Comparison of ENCODE assay signal across 14 cellular contexts in genomic region chr9:120475341-120475740, GRCh38.
A peak's percentile ranks its signal among the peaks of the same experiment; 100 is the strongest.
DNase-seq lines count a peak whose midpoint lies in the region; ATAC-seq and TF ChIP-seq lines count a peak whose summit lies in the region.
"Had no signal": no experiment of that assay in that cellular context is flagged by ENCODE, and none has a peak within 500 bp of the region (broad histone marks: within the 10 kb centered on the region; RNA-seq: fewer than 3 reads in every experiment).

No MANE protein-coding gene starts in this region.

- H3K4me1 ChIP-seq in left ventricle myocardium inferior (peaks cover 40% of the 10 kb centered on the region), stomach (peaks cover 0 to 13% (median 6%) of the 10 kb centered on the region in 4 donors)
- no peaks in the 10 kb centered on the region for H3K4me1 ChIP-seq in CD8-positive, alpha-beta memory T cell (ENCODE audit: insufficient read depth, low read length)

- H3K27me3 Mint-ChIP-seq in brain: no peaks in the 10 kb centered on the region
- no peaks in the 10 kb centered on the region for H3K27me3 Mint-ChIP-seq in CD4-positive, alpha-beta T cell
- H3K27me3 Mint-ChIP-seq in CD8-positive, alpha-beta memory T cell: no peaks in the 10 kb centered on the region
- H3K27me3 Mint-ChIP-seq: activated CD4-positive, alpha-beta T cell treated with anti-CD3 and anti-CD28 coated beads, Interleukin-2, amount 10 ng/mL, durations not matched to agents 24 days and 14 days; activated T-helper 17 cell treated with anti-CD3 and anti-CD28 coated beads, Interleukin-2, amount 50 U/mL, for 72 hours had no signal

- TF ChIP-seq CTCF in brain (conservative IDR thresholded peaks at IDR 0.05): no peak
- TF ChIP-seq CTCF in left ventricle myocardium inferior (IDR thresholded peaks at IDR 0.05; ENCODE audit: borderline replicate concordance): no peak
- no peak for TF ChIP-seq CTCF in stomach (IDR thresholded peaks at IDR 0.05)
- TF ChIP-seq CTCF in CD4-positive, alpha-beta T cell (IDR thresholded peaks at IDR 0.05): no peak

- WGBS in stomach, 5 donors: 89 to 91% (median 91%) methylated on average over 7 of the region's 7 CpGs

- TF ChIP-seq EP300 in stomach (IDR thresholded peaks at IDR 0.05): no peak

- H3K4me3 Mint-ChIP-seq in brain: no peak overlapping the region
- H3K4me3 Mint-ChIP-seq in CD4-positive, alpha-beta T cell: no peak overlapping the region
- no peak overlapping the region for H3K4me3 Mint-ChIP-seq in CD8-positive, alpha-beta memory T cell
- H3K4me3 Mint-ChIP-seq: activated CD4-positive, alpha-beta T cell treated with anti-CD3 and anti-CD28 coated beads, Interleukin-2, amount 10 ng/mL, durations not matched to agents 24 days and 14 days; activated T-helper 17 cell treated with anti-CD3 and anti-CD28 coated beads, Interleukin-2, amount 50 U/mL, for 72 hours; mesothelial cell of epicardium; T-helper 1 cell treated with Interleukin-12 subunit alpha and Interleukin-12 subunit beta and Interleukin-4 antibody, amounts not matched to agents 30 μg/mL and 1 μg/mL, for 36 hours had no signal

- H3K9me3 Mint-ChIP-seq in brain: no peaks in the 10 kb centered on the region
- H3K9me3 Mint-ChIP-seq in CD4-positive, alpha-beta T cell: no peaks in the 10 kb centered on the region
- no peaks in the 10 kb centered on the region for H3K9me3 Mint-ChIP-seq in CD8-positive, alpha-beta memory T cell
- H3K9me3 Mint-ChIP-seq: activated CD4-positive, alpha-beta T cell treated with anti-CD3 and anti-CD28 coated beads, Interleukin-2, amount 10 ng/mL, durations not matched to agents 24 days and 14 days; activated T-helper 17 cell treated with anti-CD3 and anti-CD28 coated beads, Interleukin-2, amount 50 U/mL, for 72 hours; mesothelial cell of epicardium; T-helper 1 cell treated with Interleukin-12 subunit alpha and Interleukin-12 subunit beta and Interleukin-4 antibody, amounts not matched to agents 30 μg/mL and 1 μg/mL, for 36 hours had no signal

- no peak for TF ChIP-seq POLR2A in stomach (IDR thresholded peaks at IDR 0.05)

- intact Hi-C loops in left ventricle myocardium inferior (cut with micrococcal nuclease) (no loop called here), stomach (cut with DNase I; ENCODE audit: low total_unique reads) (no loop called here), head of caudate nucleus (cut with DNase I) (loop anchor here (5.0 kb wide), 1 partner anchor 1108 kb away; the partner anchor contains the start of gene BRINP1)
- intact Hi-C loops in CD4-positive, alpha-beta T cell (cut with DNase I, micrococcal nuclease): no loop called here

- H3K27ac ChIP-seq in left ventricle myocardium inferior (replicated peaks) (peak overlapping the region; percentile 43), stomach (peak overlapping the region in 3 of 5 donors; percentile 36 to 65 (median 49))
- H3K27ac ChIP-seq in CD4-positive, alpha-beta T cell (ENCODE audit: low read depth, low read length): no peak overlapping the region
- H3K27ac ChIP-seq in CD8-positive, alpha-beta memory T cell (ENCODE audit: low read depth, low read length): no peak overlapping the region

- H3K36me3 ChIP-seq in left ventricle myocardium inferior (peaks cover 45% of the 10 kb centered on the region), stomach (peaks cover 18 to 72% (median 70%) of the 10 kb centered on the region in 4 donors)
- peaks cover 21% of the 10 kb centered on the region for H3K36me3 ChIP-seq in CD8-positive, alpha-beta memory T cell (ENCODE audit: insufficient read depth, low read length)

- H3K4me3 ChIP-seq in left ventricle myocardium inferior (no peak overlapping the region), stomach (no peak overlapping the region)
- no peak overlapping the region for H3K4me3 ChIP-seq in CD8-positive, alpha-beta memory T cell (ENCODE audit: low read length)

- POLR2A ChIA-PET in CD4-positive, alpha-beta T cell (lab: Charles Lee): no interaction called here
- POLR2A ChIA-PET in CD8-positive, alpha-beta memory T cell (lab: Charles Lee): no interaction called here

- ATAC-seq in CD4-positive, alpha-beta T cell (ENCODE audit: poor library complexity): no peak
- ATAC-seq: activated T-helper 17 cell treated with anti-CD3 and anti-CD28 coated beads, Interleukin-2, amount 50 U/mL, for 72 hours had no signal

- H3K27me3 ChIP-seq in left ventricle myocardium inferior (ENCODE audit: low read depth): no peaks in the 10 kb centered on the region
- H3K27me3 ChIP-seq in stomach: no peaks in the 10 kb centered on the region
- no peaks in the 10 kb centered on the region for H3K27me3 ChIP-seq in CD4-positive, alpha-beta T cell (ENCODE audit: control insufficient read depth, insufficient read depth, low read length)
- H3K27me3 ChIP-seq in CD8-positive, alpha-beta memory T cell (ENCODE audit: insufficient read depth, low read length, poor library complexity, severe bottlenecking): no peaks in the 10 kb centered on the region

- CTCF ChIA-PET in CD4-positive, alpha-beta T cell (lab: Charles Lee): interaction anchor here (0.7 kb wide), 1 partner anchor 8 kb away, joined by 3 read pairs; no protein-coding TSS in a partner anchor
- CTCF ChIA-PET in CD8-positive, alpha-beta memory T cell (lab: Charles Lee): no interaction called here

- H3K27ac Mint-ChIP-seq in brain: peak overlapping the region in 4 of 5 experiments; percentile 11 to 60 (median 22)
- no peak overlapping the region for H3K27ac Mint-ChIP-seq in CD4-positive, alpha-beta T cell
- H3K27ac Mint-ChIP-seq in CD8-positive, alpha-beta memory T cell: peak overlapping the region in 1 of 8 donors; percentile 19
- H3K27ac Mint-ChIP-seq: activated CD4-positive, alpha-beta T cell treated with anti-CD3 and anti-CD28 coated beads, Interleukin-2, amount 10 ng/mL, durations not matched to agents 24 days and 14 days; activated T-helper 17 cell treated with anti-CD3 and anti-CD28 coated beads, Interleukin-2, amount 50 U/mL, for 72 hours; mesothelial cell of epicardium had no signal

- H3K4me1 Mint-ChIP-seq in brain: peaks cover 9% of the 10 kb centered on the region
- no peaks in the 10 kb centered on the region for H3K4me1 Mint-ChIP-seq in CD4-positive, alpha-beta T cell (ENCODE audit: low read depth)
- H3K4me1 Mint-ChIP-seq in CD8-positive, alpha-beta memory T cell: no peaks in the 10 kb centered on the region

- DNase-seq in GM04503 (ENCODE audit: low read depth) (peak; percentile 44), left ventricle myocardium inferior (no peak), stomach (no peak), head of caudate nucleus (no peak)
- DNase-seq in CD4-positive, alpha-beta T cell: no peak
- no peak for DNase-seq in CD8-positive, alpha-beta memory T cell
- DNase-seq: activated CD4-positive, alpha-beta T cell treated with anti-CD3 and anti-CD28 coated beads, Interleukin-2, amount 10 ng/mL, durations not matched to agents 24 days and 14 days; KG1; NCI-H1436 treated with DMSO at 0.1 percent for 48 hours; NCI-H526 had no signal

- H3K9me3 ChIP-seq in left ventricle myocardium inferior (replicated peaks) (no peaks in the 10 kb centered on the region), stomach (no peaks in the 10 kb centered on the region)
- H3K9me3 ChIP-seq in CD4-positive, alpha-beta T cell (ENCODE audit: control insufficient read depth, low read length): no peaks in the 10 kb centered on the region
- no peaks in the 10 kb centered on the region for H3K9me3 ChIP-seq in CD8-positive, alpha-beta memory T cell (ENCODE audit: low read length)

- H3K36me3 Mint-ChIP-seq in brain: peaks cover 56% of the 10 kb centered on the region
- peaks cover 93% of the 10 kb centered on the region for H3K36me3 Mint-ChIP-seq in CD4-positive, alpha-beta T cell (ENCODE audit: low read depth)
- H3K36me3 Mint-ChIP-seq in CD8-positive, alpha-beta memory T cell: peaks cover 18 to 85% (median 28%) of the 10 kb centered on the region in 3 donors

Comparison
In these comparisons a context has a peak if more than half of its experiments do, and no peak if none do; other contexts are left out.
1. H3K27ac ChIP-seq: peak in left ventricle myocardium inferior (single experiment) and stomach (3 of 5); none in CD4-positive, alpha-beta T cell (single experiment) and CD8-positive, alpha-beta memory T cell (single experiment).